Comparison of ENCODE assay signal across 8 cellular contexts in the genomic region with DNA sequence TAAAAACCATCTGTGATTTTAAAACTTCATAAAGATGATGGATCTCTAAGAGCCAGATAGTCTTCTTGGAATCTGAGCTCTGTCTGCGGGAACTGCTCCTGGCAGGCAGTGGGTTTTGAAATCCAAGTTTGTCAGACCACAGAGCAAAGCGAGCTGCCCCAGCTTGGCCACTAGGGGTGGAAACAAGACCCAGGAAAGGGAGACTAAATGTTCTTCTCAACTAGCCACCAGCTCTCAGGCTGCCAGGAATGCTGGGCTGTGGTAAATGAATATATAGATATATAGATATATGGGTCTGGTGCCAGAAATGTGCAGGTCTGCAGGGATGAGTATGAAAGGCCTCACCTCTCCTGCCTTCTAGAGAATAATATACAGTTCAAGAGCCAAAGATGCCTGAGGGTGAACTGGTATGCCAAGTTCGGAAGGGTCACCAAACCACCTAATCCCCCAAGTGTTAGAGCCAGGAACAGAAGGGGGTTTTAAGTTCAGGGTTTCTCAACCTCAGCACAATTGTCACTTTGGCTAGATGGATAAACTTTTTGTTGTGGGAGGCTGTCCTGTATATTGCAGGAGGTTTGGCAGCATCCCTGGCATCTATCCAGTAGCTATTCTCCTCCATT.
DNase-seq lines count a peak whose midpoint lies in the region; ATAC-seq and TF ChIP-seq lines count a peak whose summit lies in the region.

No MANE protein-coding gene starts in this region.

- H3K4me1 ChIP-seq in cardiac muscle cell (ENCODE audit: low read depth) (no peaks in the 10 kb centered on the region), Peyer's patch (no peaks in the 10 kb centered on the region)

- H3K4me1 Mint-ChIP-seq in WTC11 = peaks cover 23% of the 10 kb centered on the region

- no peak overlapping the region for H3K4me3 Mint-ChIP-seq in WTC11

- no peaks in the 10 kb centered on the region for H3K9me3 Mint-ChIP-seq in WTC11

- no peaks in the 10 kb centered on the region for H3K36me3 Mint-ChIP-seq in WTC11

- H3K27ac ChIP-seq in cardiac muscle cell (no peak overlapping the region), Peyer's patch (no peak overlapping the region)

- peak; percentile 60 to 79 for DNase-seq in cardiac muscle cell (ENCODE audit: low read depth in 1 of 2, low spot score in 1 of 2)
- DNase-seq in Right ventricle myocardium inferior (ENCODE audit: missing footprints) = no peak
- peak; percentile 59 for DNase-seq in WTC11 (ENCODE audit: low spot score)
- peak; percentile 83 for DNase-seq in iris pigment epithelial cell (ENCODE audit: low read depth)
- DNase-seq in Peyer's patch = no peak
- no peak for DNase-seq in effector CD8-positive, alpha-beta T cell (lab: John Stamatoyannopoulos, UW)

- no peaks in the 10 kb centered on the region for H3K9me3 ChIP-seq in cardiac muscle cell (ENCODE audit: low read depth)
- H3K9me3 ChIP-seq in Peyer's patch = no peaks in the 10 kb centered on the region

- no peak overlapping the region for H3K27ac Mint-ChIP-seq in WTC11

- H3K27me3 Mint-ChIP-seq in WTC11 (ENCODE audit: low read depth) = no peaks in the 10 kb centered on the region

- no peaks in the 10 kb centered on the region for H3K36me3 ChIP-seq in cardiac muscle cell
- H3K36me3 ChIP-seq in Peyer's patch = no peaks in the 10 kb centered on the region

- POLR2A ChIA-PET in WTC11 (lab: Charles Lee) = no interaction called here

- TF ChIP-seq POLR2A in Peyer's patch (IDR thresholded peaks at IDR 0.05) = no peak

- H3K4me3 ChIP-seq in cardiac muscle cell = no peak overlapping the region
- no peak overlapping the region for H3K4me3 ChIP-seq in Peyer's patch

- intact Hi-C loops in Right ventricle myocardium inferior (cut with DNase I) = no loop called here

- H3K27me3 ChIP-seq in cardiac muscle cell (no peaks in the 10 kb centered on the region), Peyer's patch (no peaks in the 10 kb centered on the region)

- no peak for ATAC-seq in Right ventricle myocardium inferior
- peak; percentile 80 for ATAC-seq in WTC11
- no peak for ATAC-seq in HG02884 (IDR thresholded peaks at IDR 0.05; ENCODE audit: unreplicated experiment)
- no peak for ATAC-seq in GM21423 (IDR thresholded peaks at IDR 0.05; ENCODE audit: unreplicated experiment)

- TF ChIP-seq CTCF in cardiac muscle cell (IDR thresholded peaks at IDR 0.05; ENCODE audit: low read depth, low read length) = peak; percentile 77
- peak; percentile 33 for TF ChIP-seq CTCF in WTC11 (IDR thresholded peaks at IDR 0.05)
- TF ChIP-seq CTCF in Peyer's patch (IDR thresholded peaks at IDR 0.05) = peak in 3 of 6 experiments; percentile 32 to 33 (median 32)

- CTCF ChIA-PET in WTC11 (lab: Charles Lee) = interaction anchor here (0.7 to 2.4 kb wide), 30 partner anchors 9 to 328 kb away, joined by 3 to 26 read pairs (median 5); no protein-coding TSS in a partner anchor

TF ChIP-seq in WTC11, 78 proteins besides CTCF, POLR2A, EP300 and RAD21:
- no peak for TF ChIP-seq SMAD3 (CRISPR knock-in tag; IDR thresholded peaks at IDR 0.05; ENCODE audit: borderline replicate concordance)
- TF ChIP-seq, protein P1, sequence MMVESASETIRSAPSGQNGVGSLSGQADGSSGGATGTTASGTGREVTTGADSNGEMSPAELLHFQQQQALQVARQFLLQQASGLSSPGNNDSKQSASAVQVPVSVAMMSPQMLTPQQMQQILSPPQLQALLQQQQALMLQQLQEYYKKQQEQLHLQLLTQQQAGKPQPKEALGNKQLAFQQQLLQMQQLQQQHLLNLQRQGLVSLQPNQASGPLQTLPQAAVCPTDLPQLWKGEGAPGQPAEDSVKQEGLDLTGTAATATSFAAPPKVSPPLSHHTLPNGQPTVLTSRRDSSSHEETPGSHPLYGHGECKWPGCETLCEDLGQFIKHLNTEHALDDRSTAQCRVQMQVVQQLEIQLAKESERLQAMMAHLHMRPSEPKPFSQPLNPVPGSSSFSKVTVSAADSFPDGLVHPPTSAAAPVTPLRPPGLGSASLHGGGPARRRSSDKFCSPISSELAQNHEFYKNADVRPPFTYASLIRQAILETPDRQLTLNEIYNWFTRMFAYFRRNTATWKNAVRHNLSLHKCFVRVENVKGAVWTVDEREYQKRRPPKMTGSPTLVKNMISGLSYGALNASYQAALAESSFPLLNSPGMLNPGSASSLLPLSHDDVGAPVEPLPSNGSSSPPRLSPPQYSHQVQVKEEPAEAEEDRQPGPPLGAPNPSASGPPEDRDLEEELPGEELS (CRISPR knock-in tag; IDR thresholded peaks at IDR 0.05) = no peak

Comparison
In these comparisons a context has a peak if more than half of its experiments do, and no peak if none do; other contexts are left out.
1. DNase-seq: peak in cardiac muscle cell (2 of 2), WTC11 (single experiment) and iris pigment epithelial cell (single experiment); none in Right ventricle myocardium inferior (single experiment), Peyer's patch (0 of 3) and effector CD8-positive, alpha-beta T cell (single experiment).